8 cellular contexts compared by ENCODE assay signal in the genomic region with DNA sequence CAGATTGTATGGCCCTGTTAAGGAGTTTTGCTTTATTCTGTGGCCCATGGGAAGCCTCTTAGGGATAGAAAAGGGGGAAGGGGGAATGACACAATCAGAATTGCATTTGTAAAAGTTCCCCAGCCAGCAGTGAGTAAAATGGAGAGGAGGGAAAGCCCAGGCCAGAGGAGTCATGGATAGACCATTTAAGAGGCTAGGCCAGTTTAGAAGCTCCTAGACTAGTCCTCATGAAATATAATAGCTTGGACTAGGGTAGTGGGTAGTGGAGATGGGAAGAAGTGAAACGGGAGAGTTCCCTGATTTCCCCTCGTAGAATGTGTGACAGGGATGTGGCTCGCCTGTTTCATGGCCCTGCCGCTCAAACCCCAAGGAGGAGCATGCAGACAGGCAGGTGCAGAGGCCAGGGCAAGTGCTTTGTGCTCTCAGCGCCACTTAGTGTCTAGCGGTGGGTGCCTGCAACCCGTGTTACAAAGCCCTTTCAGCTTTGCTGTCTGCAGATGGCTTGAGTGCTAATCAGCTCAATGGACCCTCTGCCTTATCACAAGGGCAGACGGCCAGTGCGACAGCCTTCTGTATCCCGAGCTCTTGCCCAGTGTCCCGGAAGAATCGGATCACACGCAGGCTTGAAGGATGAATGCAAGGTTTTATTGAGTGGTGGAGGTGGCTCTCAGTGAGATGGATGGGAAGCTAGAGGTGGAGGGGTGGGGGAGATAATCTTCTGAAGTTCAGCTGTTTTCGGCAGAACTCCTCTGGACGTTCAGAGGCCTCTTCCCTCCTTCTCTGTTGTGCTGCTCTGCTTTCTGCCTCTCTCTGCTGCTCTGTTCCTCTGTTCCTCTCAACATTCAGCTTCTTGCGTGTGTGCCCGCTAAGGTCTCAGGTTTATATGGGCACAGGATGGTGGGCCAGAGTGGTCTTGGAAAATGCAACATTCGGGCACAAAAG.
A peak's percentile ranks its signal among the peaks of the same experiment; 100 is the strongest.
DNase-seq lines count a peak whose midpoint lies in the region; ATAC-seq, FAIRE-seq and TF ChIP-seq lines count a peak whose summit lies in the region.

No MANE protein-coding gene starts in this region.

- no peak overlapping the region for H3K27ac ChIP-seq in GM12878 (ENCODE audit: control insufficient read depth, insufficient read depth)

- FAIRE-seq in GM12878 (lab: Jason Lieb, UNC) (peak; percentile 44), urothelium cell line (lab: Jason Lieb, UNC) (no peak)

- H3K4me1 ChIP-seq in GM12878 (ENCODE audit: control insufficient read depth, insufficient read depth, low read length), result no peaks in the 10 kb centered on the region

- DNase-seq in CD1c-positive myeloid dendritic cell (ENCODE audit: extremely low spot score) (peak; percentile 20), H7 (peak; percentile 71), NCI-H774 (lab: John Stamatoyannopoulos, UW) (peak; percentile 90), GM12878 (ENCODE audit: low read depth, low spot score) (no peak), retinal pigment epithelial cell (ENCODE audit: low read depth) (no peak), urothelium cell line (ENCODE audit: low spot score) (no peak)

- H3K4me3 ChIP-seq in H7 (ENCODE audit: insufficient read depth, low read depth, low read length) (no peak overlapping the region), GM12878 (no peak overlapping the region), retinal pigment epithelial cell (ENCODE audit: low read length) (no peak overlapping the region)

- no peak for TF ChIP-seq POLR2A in GM12878 (IDR thresholded peaks at IDR 0.05; ENCODE audit: low read depth, low read length)

- TF ChIP-seq RAD21 in GM12878 (IDR thresholded peaks at IDR 0.05; ENCODE audit: insufficient read depth, low read depth, low read length), result peak; percentile 30; the same call in 1 of the 2 replicates

- H3K27me3 ChIP-seq in H7 (ENCODE audit: control insufficient read depth, insufficient read depth, low read length) (no peaks in the 10 kb centered on the region), GM12878 (replicated peaks in 1 of 2; ENCODE audit: control insufficient read depth in 2 of 2, insufficient read depth in 2 of 2, low read length in 1 of 2) (no peaks in the 10 kb centered on the region; a peak in 1 of 4 replicates)

- TF ChIP-seq EP300 in GM12878 (IDR thresholded peaks at IDR 0.05; ENCODE audit: borderline replicate concordance in 1 of 2, control insufficient read depth in 1 of 2, low read depth in 2 of 2, low read length in 2 of 2), result no peak

- H3K79me2 ChIP-seq in GM12878 (ENCODE audit: control insufficient read depth, insufficient read depth, low read length), result no peaks in the 10 kb centered on the region

- H4K20me1 ChIP-seq in GM12878 (ENCODE audit: control insufficient read depth, insufficient read depth), result no peaks in the 10 kb centered on the region

- in situ Hi-C loops in GM12878 (cut with MboI), result no loop called here

- BruUV-seq in GM12878 (replicated peaks; lab: Mats Ljungman, UMichigan), result no TSS peak

- H3K9ac ChIP-seq in GM12878 (ENCODE audit: control insufficient read depth, insufficient read depth, low read length), result no peak overlapping the region

- 43% methylated on average over 18 of the region's 18 CpGs for WGBS in GM12878 (ENCODE audit: insufficient coverage, insufficient replicate concordance, low lambda C conversion rate, missing lambda C conversion rate)

- ATAC-seq in GM12878 (peak; percentile 87), GM18520 (IDR thresholded peaks at IDR 0.05; ENCODE audit: unreplicated experiment) (no peak), HG03039 (IDR thresholded peaks at IDR 0.05; ENCODE audit: unreplicated experiment) (no peak)

- H3K36me3 ChIP-seq in H7 (replicated peaks; ENCODE audit: control insufficient read depth, insufficient read depth, low read length), result no peaks in the 10 kb centered on the region
- H3K36me3 ChIP-seq in GM12878 (ENCODE audit: control insufficient read depth in 2 of 2, insufficient read depth in 2 of 2, low read length in 1 of 2), result no peaks in the 10 kb centered on the region

- no peak overlapping the region; the same call in 1 of the 2 replicates for H2AFZ ChIP-seq in GM12878 (ENCODE audit: control insufficient read depth, low read depth, low read length)

- CTCF ChIA-PET in GM12878 (lab: Yijun Ruan, JAX), result interaction anchor here (0.8 to 1.4 kb wide), 5 partner anchors 31 to 147 kb away, joined by 3 to 6 read pairs (median 3); no protein-coding TSS in a partner anchor

- intact Hi-C loops in GM12878 (cut with micrococcal nuclease; ENCODE audit: unreplicated experiment), result no loop called here

- POLR2A ChIA-PET in GM12878 (lab: Charles Lee), result no interaction called here

- TF ChIP-seq CTCF in GM12878 (IDR thresholded peaks at IDR 0.05 in 2 of 3, conservative IDR thresholded peaks at IDR 0.05 in 1 of 3; ENCODE audit: control insufficient read depth in 2 of 3, extremely low read depth in 1 of 3, insufficient read depth in 1 of 3, low read depth in 3 of 3, low read length in 3 of 3) (peak in 2 of 3 experiments; percentile 19 to 34; a peak in 2 of 6 replicates), retinal pigment epithelial cell (conservative IDR thresholded peaks at IDR 0.05; ENCODE audit: low read depth, low read length) (peak; percentile 35)

- SMC1A ChIA-PET in GM12878 (lab: Charles Lee; ENCODE audit: uncharacterized antibody, unreplicated experiment), result interaction anchor here (1.0 to 1.7 kb wide), 2 partner anchors 49 to 147 kb away, joined by 3 to 7 read pairs; no protein-coding TSS in a partner anchor

- H3K4me2 ChIP-seq in GM12878 (ENCODE audit: control insufficient read depth, insufficient read depth), result 0 out of 2 replicates have a peak overlapping the region, but pooled peaks have one; percentile 22

- H3K9me3 ChIP-seq in GM12878 (replicated peaks; ENCODE audit: control insufficient read depth, insufficient read depth, low read length), result no peaks in the 10 kb centered on the region

- RAD21 ChIA-PET in GM12878 (lab: Charles Lee; ENCODE audit: unreplicated experiment), result interaction anchor here (1.5 kb wide), 1 partner anchor 147 kb away, joined by 6 read pairs; the partner anchor contains the start of gene CD164

TF ChIP-seq in GM12878, 131 proteins besides CTCF, POLR2A, EP300 and RAD21:
- TF ChIP-seq SMC3 (IDR thresholded peaks at IDR 0.05; ENCODE audit: borderline replicate concordance, low read length), result 0 out of 2 replicates have a peak, but pooled peaks have one; percentile 17
- no peak for TF ChIP-seq ZBED1 (IDR thresholded peaks at IDR 0.05; ENCODE audit: borderline replicate concordance)
TF ChIP-seq in GM12878: peak in this region for 1.

Comparison
In these comparisons a context has a peak if more than half of its experiments do, and no peak if none do; other contexts are left out.
1. DNase-seq: peak in CD1c-positive myeloid dendritic cell (single experiment), H7 (single experiment) and NCI-H774 (single experiment); none in GM12878 (single experiment), retinal pigment epithelial cell (single experiment) and urothelium cell line (single experiment).